ENCODE assay signal across 21 cellular contexts in the genomic region with DNA sequence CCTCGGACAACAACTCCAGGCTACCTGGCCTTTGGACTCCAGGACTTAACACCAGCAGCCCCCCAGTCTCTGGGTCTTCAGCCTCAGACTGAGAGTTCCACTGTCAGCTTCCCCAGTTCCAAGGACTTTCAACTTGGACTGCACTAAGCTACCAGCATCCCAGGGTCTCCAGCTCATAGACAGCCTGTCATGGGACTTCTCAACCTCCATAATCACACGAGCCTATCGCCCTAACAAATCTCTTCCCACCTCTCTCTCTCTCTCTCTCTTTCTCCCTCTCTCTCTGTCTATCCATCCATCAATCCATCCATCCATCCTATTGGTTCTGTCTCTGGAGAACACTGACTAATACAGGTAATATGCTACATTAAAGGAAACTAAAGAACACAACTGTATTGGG.
"Had no signal": no experiment of that assay in that cellular context is flagged by ENCODE, and none has a peak within 500 bp of the region (broad histone marks: within the 10 kb centered on the region; RNA-seq: fewer than 3 reads in every experiment).

No MANE protein-coding gene starts in this region.

- H3K27ac ChIP-seq: brain microvascular endothelial cell, coronary artery, esophagus squamous epithelium, hepatocyte, left lung, neural progenitor cell, ovary, sigmoid colon, tibial artery had no signal

- FAIRE-seq: endothelial cell of umbilical vein, keratinocyte, urothelium cell line had no signal

- DNase-seq: activated CD4-positive, alpha-beta T cell treated with anti-CD3 and anti-CD28 coated beads for 1 hour; activated CD4-positive, alpha-beta T cell treated with anti-CD3 and anti-CD28 coated beads, Interleukin-2, amount 50 U/mL, for 4 hours; activated naive CD4-positive, alpha-beta T cell treated with anti-CD3 and anti-CD28 coated beads, Interleukin-2, amount 50 U/mL, for 16 hours; amniotic stem cell; brain microvascular endothelial cell; effector CD4-positive, alpha-beta T cell; esophagus squamous epithelium; left lung; ovary; sigmoid colon; stimulated activated CD4-positive, alpha-beta T cell treated with anti-CD3 and anti-CD28 coated beads, Interleukin-2, amount 100 ng/mL, for 24 hours; T-helper 9 cell; tibial artery had no signal

- H3K27ac Mint-ChIP-seq: neural progenitor cell had no signal

- H3K9me3 ChIP-seq: esophagus squamous epithelium, left lung, ovary, sigmoid colon, tibial artery had no signal

- H3K4me3 ChIP-seq: coronary artery, esophagus squamous epithelium, hepatocyte, left lung, neural progenitor cell, ovary, sigmoid colon, tibial artery had no signal

- ATAC-seq: left lung had no signal

- H3K9me3 Mint-ChIP-seq: central memory CD8-positive, alpha-beta T cell; neural progenitor cell had no signal

- H3K9ac ChIP-seq: neural progenitor cell had no signal

- H3K27me3 ChIP-seq: brain microvascular endothelial cell, esophagus squamous epithelium, hepatocyte, left lung, neural progenitor cell, ovary, sigmoid colon, tibial artery had no signal

- H3K36me3 ChIP-seq: brain microvascular endothelial cell, esophagus squamous epithelium, left lung, neural progenitor cell, ovary, sigmoid colon, tibial artery had no signal

- H2AFZ ChIP-seq: hepatocyte, neural progenitor cell had no signal

- H3K27me3 Mint-ChIP-seq: activated T-helper 17 cell treated with anti-CD3 and anti-CD28 coated beads, Interleukin-2, amount 50 U/mL, for 72 hours; central memory CD8-positive, alpha-beta T cell had no signal

- H3K4me3 Mint-ChIP-seq: central memory CD8-positive, alpha-beta T cell; neural progenitor cell had no signal

- H3K4me2 ChIP-seq: hepatocyte, neural progenitor cell had no signal
